In genomic region chr2:182740681-182741080, GRCh38 we compare ENCODE assay signal across 30 cellular contexts.
"Had no signal": no experiment of that assay in that cellular context is flagged by ENCODE, and none has a peak within 500 bp of the region (broad histone marks: within the 10 kb centered on the region; RNA-seq: fewer than 3 reads in every experiment).

No MANE protein-coding gene starts in this region.

- H2AFZ ChIP-seq: hepatocyte had no signal

- H3K36me3 ChIP-seq: prostate gland had no signal

- H3K9me3 Mint-ChIP-seq: activated CD4-positive, alpha-beta memory T cell treated with anti-CD3 and anti-CD28 coated beads for 36 hours; activated T-cell treated with anti-CD3 and anti-CD28 coated beads, Interleukin-2, amount 50 U/mL, for 4 hours; activated T-helper 17 cell treated with anti-CD3 and anti-CD28 coated beads, Interleukin-2, amount 50 U/mL, for 72 hours; stimulated activated memory B cell treated with anti-CD40 and anti-IgM and Interleukin-4, amounts not matched to agents 10 μg/mL and 1 μg/mL and 100 μg/mL, for 72 hours; stimulated activated naive CD8-positive, alpha-beta T cell treated with anti-CD3 and anti-CD28 coated beads, Interleukin-15, amount 100 ng/mL, for 72 hours; T-helper 1 cell treated with Interleukin-12 subunit alpha and Interleukin-12 subunit beta and Interleukin-4 antibody, amounts not matched to agents 30 μg/mL and 1 μg/mL, for 36 hours had no signal

- ATAC-seq: activated CD4-positive, CD25-positive, alpha-beta regulatory T cell treated with anti-CD3 and anti-CD28 coated beads, Interleukin-2, amount 50 U/mL, for 24 hours; activated T-cell treated with anti-CD3 and anti-CD28 coated beads, Interleukin-2, amount 50 U/mL, for 4 hours; activated T-helper 17 cell treated with anti-CD3 and anti-CD28 coated beads, Interleukin-2, amount 50 U/mL, for 72 hours; gastroesophageal sphincter; left cardiac atrium; stimulated activated memory B cell treated with anti-CD40 and anti-IgM and Interleukin-4, amounts not matched to agents 10 μg/mL and 1 μg/mL and 100 μg/mL, for 72 hours; stimulated activated naive CD8-positive, alpha-beta T cell treated with anti-CD3 and anti-CD28 coated beads, Interleukin-15, amount 100 ng/mL, for 72 hours had no signal

- H3K27ac Mint-ChIP-seq: activated CD4-positive, alpha-beta memory T cell treated with anti-CD3 and anti-CD28 coated beads for 36 hours; activated naive CD8-positive, alpha-beta T cell; activated T-helper 17 cell treated with anti-CD3 and anti-CD28 coated beads, Interleukin-2, amount 50 U/mL, for 72 hours; nephron progenitor cell; stimulated activated memory B cell treated with anti-CD40 and anti-IgM and Interleukin-4, amounts not matched to agents 10 μg/mL and 1 μg/mL and 100 μg/mL, for 72 hours; stimulated activated naive CD8-positive, alpha-beta T cell treated with anti-CD3 and anti-CD28 coated beads, Interleukin-15, amount 100 ng/mL, for 72 hours; T-helper 1 cell treated with Interleukin-12 subunit alpha and Interleukin-12 subunit beta and Interleukin-4 antibody, amounts not matched to agents 30 μg/mL and 1 μg/mL, for 36 hours had no signal

- H3K4me1 Mint-ChIP-seq: activated T-helper 17 cell treated with anti-CD3 and anti-CD28 coated beads, Interleukin-2, amount 50 U/mL, for 72 hours; nephron progenitor cell; stimulated activated memory B cell treated with anti-CD40 and anti-IgM and Interleukin-4, amounts not matched to agents 10 μg/mL and 1 μg/mL and 100 μg/mL, for 72 hours; stimulated activated naive CD8-positive, alpha-beta T cell treated with anti-CD3 and anti-CD28 coated beads, Interleukin-15, amount 100 ng/mL, for 72 hours had no signal

- H3K4me2 ChIP-seq: hepatocyte had no signal

- H3K4me3 Mint-ChIP-seq: activated CD4-positive, alpha-beta memory T cell treated with anti-CD3 and anti-CD28 coated beads for 36 hours; activated naive CD8-positive, alpha-beta T cell; activated T-cell treated with anti-CD3 and anti-CD28 coated beads, Interleukin-2, amount 50 U/mL, for 4 hours; activated T-helper 17 cell treated with anti-CD3 and anti-CD28 coated beads, Interleukin-2, amount 50 U/mL, for 72 hours; naive B cell; nephron progenitor cell; stimulated activated memory B cell treated with anti-CD40 and anti-IgM and Interleukin-4, amounts not matched to agents 10 μg/mL and 1 μg/mL and 100 μg/mL, for 72 hours; stimulated activated naive CD8-positive, alpha-beta T cell treated with anti-CD3 and anti-CD28 coated beads, Interleukin-15, amount 100 ng/mL, for 72 hours; T-helper 1 cell treated with Interleukin-12 subunit alpha and Interleukin-12 subunit beta and Interleukin-4 antibody, amounts not matched to agents 30 μg/mL and 1 μg/mL, for 36 hours had no signal

- DNase-seq: activated CD4-positive, alpha-beta memory T cell treated with anti-CD3 and anti-CD28 coated beads for 36 hours; activated CD4-positive, alpha-beta T cell treated with anti-CD3 and anti-CD28 coated beads for 48 hours; activated T-cell treated with anti-CD3 and anti-CD28 coated beads, Interleukin-2, amount 50 U/mL, for 4 hours; caudate nucleus; left cardiac atrium; mammary epithelial cell; naive B cell; nephron progenitor cell; retina; sigmoid colon; small intestine; stimulated activated CD4-positive, alpha-beta T cell treated with anti-CD3 and anti-CD28 coated beads, Interleukin-4, amount 100 ng/mL, for 4 hours; stimulated activated CD8-positive, alpha-beta memory T cell treated with anti-CD3 and anti-CD28 coated beads, Interleukin-4, amount 100 ng/mL, for 48 hours; stimulated activated naive CD8-positive, alpha-beta T cell treated with anti-CD3 and anti-CD28 coated beads, Interleukin-15, amount 100 ng/mL, for 72 hours; substantia nigra; T-helper 9 cell; thyroid gland; upper lobe of left lung; WERI-Rb-1 had no signal

- H3K27me3 Mint-ChIP-seq: activated CD4-positive, alpha-beta memory T cell treated with anti-CD3 and anti-CD28 coated beads for 36 hours; activated naive CD8-positive, alpha-beta T cell; activated T-helper 17 cell treated with anti-CD3 and anti-CD28 coated beads, Interleukin-2, amount 50 U/mL, for 72 hours; naive B cell; stimulated activated memory B cell treated with anti-CD40 and anti-IgM and Interleukin-4, amounts not matched to agents 10 μg/mL and 1 μg/mL and 100 μg/mL, for 72 hours; stimulated activated naive CD8-positive, alpha-beta T cell treated with anti-CD3 and anti-CD28 coated beads, Interleukin-15, amount 100 ng/mL, for 72 hours had no signal

- H3K27ac ChIP-seq: ascending aorta, gastroesophageal sphincter, hepatocyte, neutrophil, prostate gland, sigmoid colon, thyroid gland, upper lobe of left lung, WERI-Rb-1 had no signal

- H3K27me3 ChIP-seq: ascending aorta, gastroesophageal sphincter, hepatocyte, neutrophil, sigmoid colon, thyroid gland, upper lobe of left lung had no signal

- H3K4me1 ChIP-seq: ascending aorta, gastroesophageal sphincter, prostate gland, sigmoid colon, thyroid gland, upper lobe of left lung had no signal

- FAIRE-seq: keratinocyte had no signal

- H3K79me2 ChIP-seq: hepatocyte had no signal

- H3K4me3 ChIP-seq: ascending aorta, gastroesophageal sphincter, hepatocyte, prostate gland, sigmoid colon, thyroid gland, upper lobe of left lung had no signal

- H3K9me3 ChIP-seq: ascending aorta, gastroesophageal sphincter, neutrophil, prostate gland, sigmoid colon, thyroid gland, upper lobe of left lung had no signal
